ENCODE assay signal across 20 cellular contexts in genomic region chr11:92685049-92685448, GRCh38.
"Had no signal": no experiment of that assay in that cellular context is flagged by ENCODE, and none has a peak within 500 bp of the region (broad histone marks: within the 10 kb centered on the region; RNA-seq: fewer than 3 reads in every experiment).

No MANE protein-coding gene starts in this region.

- H3K36me3 ChIP-seq: WERI-Rb-1 had no signal

- ATAC-seq: activated CD4-positive, alpha-beta T cell treated with anti-CD3 and anti-CD28 coated beads for 36 hours; activated CD8-positive, alpha-beta T cell treated with anti-CD3 and anti-CD28 coated beads for 36 hours; K562 had no signal

- H3K27ac ChIP-seq: coronary artery, PC-9, WERI-Rb-1 had no signal

- H2AFZ ChIP-seq: PC-9 had no signal

- H3K4me2 ChIP-seq: PC-9 had no signal

- FAIRE-seq: bronchial epithelial cell, K562 had no signal

- DNase-seq: activated CD4-positive, alpha-beta T cell treated with anti-CD3 and anti-CD28 coated beads for 36 hours; activated CD8-positive, alpha-beta memory T cell treated with anti-CD3 and anti-CD28 coated beads, Interleukin-2, amount 50 U/mL, for 48 hours; activated CD8-positive, alpha-beta T cell treated with anti-CD3 and anti-CD28 coated beads for 36 hours; activated naive CD4-positive, alpha-beta T cell treated with anti-CD3 and anti-CD28 coated beads, Interleukin-2, amount 50 U/mL, for 16 hours; activated T-cell treated with anti-CD3 and anti-CD28 coated beads, Interleukin-2, amount 50 U/mL, for 1 hour; aorta; central memory CD4-positive, alpha-beta T cell; Karpas-422; MM.1S; NCI-H1436 treated with DMSO at 0.1 percent for 48 hours; NCI-H345; NCI-H510A; NCI-H526 treated with DMSO at 0.1 percent for 48 hours; PC-9; SHP77 treated with DMSO at 0.1 percent for 48 hours; T-helper 1 cell; WERI-Rb-1 had no signal

- H3K4me3 ChIP-seq: coronary artery, K562, PC-9 had no signal
